Comparison of ENCODE assay signal across 14 cellular contexts in genomic region chr17:66959641-66960375, GRCh38. TPM values are rescaled to one million over a fixed set of nuclear protein-coding genes. Genes with fewer than 3 reads are reported as not detected.
DNase-seq lines count a peak whose midpoint lies in the region; ATAC-seq and TF ChIP-seq lines count a peak whose summit lies in the region.
"Had no signal": no experiment of that assay in that cellular context is flagged by ENCODE, and none has a peak within 500 bp of the region (broad histone marks: within the 10 kb centered on the region; RNA-seq: fewer than 3 reads in every experiment).

No MANE protein-coding gene starts in this region.

- H3K27me3 ChIP-seq in osteoblast (ENCODE audit: insufficient read depth, low read length) (peaks cover 57% of the 10 kb centered on the region), uterus (no peaks in the 10 kb centered on the region)

- no peaks in the 10 kb centered on the region for H3K4me1 ChIP-seq in osteoblast (ENCODE audit: insufficient read depth, low read length)
- no peaks in the 10 kb centered on the region for H3K4me1 ChIP-seq in uterus

- H3K36me3 ChIP-seq in osteoblast (ENCODE audit: insufficient read depth, low read length), result no peaks in the 10 kb centered on the region
- no peaks in the 10 kb centered on the region for H3K36me3 ChIP-seq in uterus

- H3K27ac ChIP-seq in osteoblast (ENCODE audit: low read depth, low read length) (no peak overlapping the region), uterus (no peak overlapping the region)
- H3K27ac ChIP-seq: HL-60 had no signal

- H4K20me1 ChIP-seq in osteoblast (ENCODE audit: insufficient read depth, low read length), result no peaks in the 10 kb centered on the region

- no peak overlapping the region for H3K4me3 ChIP-seq in osteoblast (ENCODE audit: insufficient read depth, low read length)
- no peak overlapping the region for H3K4me3 ChIP-seq in uterus
- H3K4me3 ChIP-seq: K562 had no signal

- H3K9me3 ChIP-seq in osteoblast (ENCODE audit: low read depth, low read length) (no peaks in the 10 kb centered on the region), uterus (no peaks in the 10 kb centered on the region)

- in situ Hi-C loops in G401 (cut with HindIII; ENCODE audit: low sequenced_read_pairs), result no loop called here

- TF ChIP-seq POLR2A in uterus (IDR thresholded peaks at IDR 0.05), result no peak

- H2AFZ ChIP-seq in osteoblast (ENCODE audit: low read length), result no peak overlapping the region

- no peaks in the 10 kb centered on the region for H3K79me2 ChIP-seq in osteoblast (ENCODE audit: insufficient read depth, low read length)

- intact Hi-C loops in uterus (cut with DNase I; ENCODE audit: low total_unique reads), result no loop called here

- no peak for ATAC-seq in GM18519 (IDR thresholded peaks at IDR 0.05; ENCODE audit: low FRiP score, unreplicated experiment)
- ATAC-seq: K562 had no signal

- peak; percentile 44 for DNase-seq in G401 (ENCODE audit: low spot score)
- peak; percentile 55 to 89 for DNase-seq in NCI-H524 (lab: John Stamatoyannopoulos, UW)
- peak; percentile 36 for DNase-seq in cerebellum (ENCODE audit: low spot score)
- peak; percentile 23 for DNase-seq in osteoblast (ENCODE audit: insufficient read length, low spot score, missing footprints)
- DNase-seq in GM10266 (ENCODE audit: extremely low spot score), result no peak
- no peak for DNase-seq in uterus
- DNase-seq: CD4-positive, alpha-beta memory T cell; DMS53; GOT3; H9 had no signal

- TF ChIP-seq CTCF in osteoblast (IDR thresholded peaks at IDR 0.05; ENCODE audit: extremely low read depth, low read depth, low read length) (no peak), GM10266 (IDR thresholded peaks at IDR 0.05; ENCODE audit: control insufficient read depth, insufficient read depth, low read depth, missing control alignments) (no peak), uterus (IDR thresholded peaks at IDR 0.05) (no peak)

- H3K4me2 ChIP-seq in osteoblast (ENCODE audit: insufficient read depth, low read length), result no peak overlapping the region

RNA-seq across cellular contexts. Expression of gene CACNG4, which starts 4.7 kb away (rescaled TPM):
- total RNA-seq in G401 (2014; rRNA removed; shearing (Covaris generic)), result 0.24 and 1.4 TPM in 2 replicates
- total RNA-seq in cerebellum, result 34.8 TPM
- total RNA-seq in osteoblast, result not detected in 2 replicates
- total RNA-seq in uterus, result 1 to 10 TPM in 1 of 4 donors, under 1 TPM in 2, not detected in 1; 0.21 to 3.9 (median 0.26) TPM
- total RNA-seq: B cell; CD4-positive, alpha-beta memory T cell had no signal

Comparison
In these comparisons a context has a peak if more than half of its experiments do, and no peak if none do; other contexts are left out.
1. DNase-seq: peak in G401 (single experiment), NCI-H524 (2 of 2), cerebellum (single experiment) and osteoblast (single experiment); none in GM10266 (single experiment) and uterus (0 of 2).